In genomic region chr3:179687967-179688535, GRCh38 we compare ENCODE assay signal across 14 cellular contexts.
"Had no signal": no experiment of that assay in that cellular context is flagged by ENCODE, and none has a peak within 500 bp of the region (broad histone marks: within the 10 kb centered on the region; RNA-seq: fewer than 3 reads in every experiment).

No MANE protein-coding gene starts in this region.

- H3K9me3 ChIP-seq: left ventricle myocardium inferior, ovary, sigmoid colon, transverse colon had no signal

- H3K27me3 ChIP-seq: ovary, sigmoid colon, transverse colon had no signal

- ATAC-seq: activated naive CD8-positive, alpha-beta T cell treated with anti-CD3 and anti-CD28 coated beads, Interleukin-2, amount 50 U/mL, for 24 hours; naive thymus-derived CD4-positive, alpha-beta T cell; stimulated activated memory B cell treated with anti-CD40 and anti-IgM and Interleukin-4, amounts not matched to agents 10 μg/mL and 1 μg/mL and 100 μg/mL, for 72 hours had no signal

- H3K27ac ChIP-seq: left ventricle myocardium inferior, ovary, sigmoid colon, transverse colon had no signal

- DNase-seq: activated CD4-positive, alpha-beta T cell treated with anti-CD3 and anti-CD28 coated beads for 1 hour; activated naive CD4-positive, alpha-beta T cell treated with anti-CD3 and anti-CD28 coated beads for 36 hours; activated naive CD8-positive, alpha-beta T cell treated with anti-CD3 and anti-CD28 coated beads, Interleukin-2, amount 50 U/mL, for 24 hours; aorta; cortex of kidney; effector CD4-positive, alpha-beta T cell; foreskin melanocyte; left ventricle myocardium inferior; naive thymus-derived CD4-positive, alpha-beta T cell; ovary; sigmoid colon; T-helper 9 cell; transverse colon had no signal

- H3K4me3 ChIP-seq: left ventricle myocardium inferior, ovary, sigmoid colon, transverse colon had no signal

- H3K36me3 ChIP-seq: ovary, transverse colon had no signal
